20 cellular contexts compared by ENCODE assay signal in the genomic region with DNA sequence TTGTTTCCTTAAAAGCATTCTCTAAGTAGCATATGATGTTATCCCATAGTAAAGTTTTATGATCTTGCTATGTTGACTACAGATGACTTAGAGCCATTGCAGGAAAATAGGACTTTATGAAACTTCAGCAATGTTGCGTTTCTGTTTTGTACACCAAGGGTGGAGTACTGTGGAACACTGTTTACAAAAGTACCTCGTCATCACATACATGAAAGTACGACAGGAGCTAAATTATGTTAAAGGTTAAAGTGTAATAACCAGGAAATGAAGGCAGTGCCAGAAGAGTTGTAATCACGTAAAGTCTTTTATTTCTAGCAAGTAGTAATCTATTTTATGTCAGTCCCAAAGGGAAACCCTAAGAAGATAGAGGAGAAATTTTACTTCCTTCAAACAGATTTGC. TPM values are rescaled to one million over a fixed set of nuclear protein-coding genes. Genes with fewer than 3 reads are reported as not detected.
DNase-seq lines count a peak whose midpoint lies in the region; ATAC-seq and TF ChIP-seq lines count a peak whose summit lies in the region.
"Had no signal": no experiment of that assay in that cellular context is flagged by ENCODE, and none has a peak within 500 bp of the region (broad histone marks: within the 10 kb centered on the region; RNA-seq: fewer than 3 reads in every experiment).

No MANE protein-coding gene starts in this region.

- DNase-seq in PC-3: peak; percentile 39
- DNase-seq in fibroblast of villous mesenchyme (ENCODE audit: low read depth): peak; percentile 76
- DNase-seq in GM20000 (ENCODE audit: low spot score): no peak
- DNase-seq in NCI-H1694 treated with DMSO at 0.1 percent for 48 hours (lab: John Stamatoyannopoulos, UW): no peak
- DNase-seq: BE2C; CD4-positive, alpha-beta memory T cell; IMR-90; Karpas-422; MM.1S; NCI-H1092 treated with DMSO at 0.1 percent for 48 hours; NCI-H146; NCI-H2081; NCI-H2171 treated with DMSO at 0.1 percent for 48 hours; NCI-H446 treated with DMSO at 0.1 percent for 48 hours had no signal

- peak; percentile 79 for ATAC-seq in PC-3
- ATAC-seq in HG03439 (IDR thresholded peaks at IDR 0.05; ENCODE audit: unreplicated experiment): no peak
- ATAC-seq in GM21528 (IDR thresholded peaks at IDR 0.05; ENCODE audit: low FRiP score, unreplicated experiment): no peak
- ATAC-seq: Right ventricle myocardium inferior had no signal

- intact Hi-C loops in PC-3 (cut with micrococcal nuclease): loop anchor here (5.0 kb wide), 1 partner anchor 35 kb away; no protein-coding TSS in a partner anchor

- POLR2A ChIA-PET in PC-3 (lab: Charles Lee; ENCODE audit: unreplicated experiment): no interaction called here

- H4K20me1 ChIP-seq in PC-3 (ENCODE audit: low read length): no peaks in the 10 kb centered on the region

- H3K27ac ChIP-seq in C4-2B (peak overlapping the region; percentile 51), PC-3 (ENCODE audit: low read length) (peak overlapping the region; percentile 54), muscle layer of duodenum (ENCODE audit: low read length) (peak overlapping the region; percentile 39)

- H3K4me1 ChIP-seq in PC-3 (ENCODE audit: insufficient read depth, low read length): no peaks in the 10 kb centered on the region; the same call in 1 of the 2 replicates
- H3K4me1 ChIP-seq in muscle layer of duodenum (ENCODE audit: control insufficient read depth in 1 of 2, insufficient read depth in 2 of 2, low read length in 2 of 2): no peaks in the 10 kb centered on the region
- H3K4me1 ChIP-seq: BE2C, HAP-1 had no signal

- no peak for TF ChIP-seq CTCF in C4-2B (conservative IDR thresholded peaks at IDR 0.05)
- no peak for TF ChIP-seq CTCF in PC-3 (conservative IDR thresholded peaks at IDR 0.05; ENCODE audit: low read depth, low read length)
- TF ChIP-seq CTCF in fibroblast of villous mesenchyme (IDR thresholded peaks at IDR 0.05; ENCODE audit: insufficient read depth, low read depth, low read length): no peak
- TF ChIP-seq CTCF in GM20000 (IDR thresholded peaks at IDR 0.05; ENCODE audit: extremely low read depth, missing control alignments): no peak

- CTCF ChIA-PET in PC-3 (lab: Charles Lee): no interaction called here

- H3K4me2 ChIP-seq in PC-3 (ENCODE audit: low read length): 0 out of 2 replicates have a peak overlapping the region, but pooled peaks have one; percentile 5

- BruUV-seq in PC-3 (replicated peaks; lab: Mats Ljungman, UMichigan): no TSS peak

- no peaks in the 10 kb centered on the region for H3K79me2 ChIP-seq in PC-3 (ENCODE audit: low read length)

- H3K4me3 ChIP-seq in PC-3 (ENCODE audit: low read length) (no peak overlapping the region), fibroblast of villous mesenchyme (ENCODE audit: low read depth, low read length) (no peak overlapping the region), muscle layer of duodenum (ENCODE audit: low read depth in 1 of 2, low read length in 2 of 2) (no peak overlapping the region)
- H3K4me3 ChIP-seq: HAP-1 had no signal

- H3F3A ChIP-seq in PC-3 (ENCODE audit: low read length, unreplicated experiment): no peaks in the 10 kb centered on the region

- no peaks in the 10 kb centered on the region for H3K27me3 ChIP-seq in PC-3 (ENCODE audit: low read length)
- no peaks in the 10 kb centered on the region for H3K27me3 ChIP-seq in muscle layer of duodenum (ENCODE audit: low read depth, low read length)
- H3K27me3 ChIP-seq: BE2C had no signal

- H3K9ac ChIP-seq in PC-3 (ENCODE audit: low read length): no peak overlapping the region

- no peaks in the 10 kb centered on the region for H3K9me3 ChIP-seq in PC-3 (ENCODE audit: low read length)
- H3K9me3 ChIP-seq in muscle layer of duodenum (ENCODE audit: control insufficient read depth in 1 of 2, low read length in 2 of 2): no peaks in the 10 kb centered on the region
- H3K9me3 ChIP-seq: BE2C, HAP-1 had no signal

- H3K36me3 ChIP-seq in PC-3 (ENCODE audit: low read depth, low read length) (no peaks in the 10 kb centered on the region), muscle layer of duodenum (ENCODE audit: control insufficient read depth in 1 of 2, insufficient read depth in 2 of 2, low read length in 2 of 2) (peaks cover 4 to 8% of the 10 kb centered on the region in 2 donors)
- H3K36me3 ChIP-seq: HAP-1 had no signal

- H2AFZ ChIP-seq in PC-3 (ENCODE audit: low read length): no peak overlapping the region

- no peaks in the 10 kb centered on the region for H3K9me2 ChIP-seq in PC-3 (replicated peaks; ENCODE audit: low read length)

RNA-seq across cellular contexts. Expression of a gene that starts 50.9 kb away (rescaled TPM):
- total RNA-seq in PC-3 (2014; rRNA removed): 7.9 and 13.4 TPM in 2 replicates
- 9.7 and 16.4 TPM in 2 replicates for total RNA-seq in fibroblast of villous mesenchyme

RNA-seq across cellular contexts. Expression of a gene that starts 51.3 kb away (rescaled TPM):
- total RNA-seq in PC-3 (2014; rRNA removed) (10.0 and 11.6 TPM in 2 replicates), fibroblast of villous mesenchyme (24.5 and 27.2 TPM in 2 replicates)

Comparison
In these comparisons a context has a peak if more than half of its experiments do, and no peak if none do; other contexts are left out.
1. DNase-seq: peak in PC-3 (single experiment) and fibroblast of villous mesenchyme (single experiment); none in GM20000 (single experiment) and NCI-H1694 treated with DMSO at 0.1 percent for 48 hours (single experiment).
2. Peak in every context shown above with its lines, with median percentiles within 50 percentile points of each other: H3K27ac ChIP-seq.